Comparison of ENCODE assay signal across 26 cellular contexts in the genomic region with DNA sequence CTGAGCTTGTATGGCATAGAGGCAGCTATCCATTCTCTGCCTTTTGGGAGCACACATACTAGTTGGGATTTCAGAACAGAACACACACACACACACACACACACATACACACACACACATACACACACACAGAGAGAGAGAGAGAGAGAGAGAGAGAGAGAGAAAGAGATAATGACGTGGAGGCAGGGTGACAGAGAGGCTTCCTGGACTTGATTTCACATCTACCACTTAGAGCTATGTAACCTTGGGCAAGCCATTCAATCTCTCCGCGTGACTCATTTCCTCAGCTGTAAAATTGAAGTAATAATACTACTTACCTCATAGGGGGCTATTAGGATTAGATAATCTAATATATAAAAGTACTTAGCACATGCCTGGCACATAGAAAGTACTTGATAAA. TPM values are rescaled to one million over a fixed set of nuclear protein-coding genes. Genes with fewer than 3 reads are reported as not detected.
A peak's percentile ranks its signal among the peaks of the same experiment; 100 is the strongest.
DNase-seq lines count a peak whose midpoint lies in the region; ATAC-seq and TF ChIP-seq lines count a peak whose summit lies in the region.
"Had no signal": no experiment of that assay in that cellular context is flagged by ENCODE, and none has a peak within 500 bp of the region (broad histone marks: within the 10 kb centered on the region; RNA-seq: fewer than 3 reads in every experiment).

No MANE protein-coding gene starts in this region.

- TF ChIP-seq EP300 in tibial nerve (IDR thresholded peaks at IDR 0.05): no peak

- WGBS in tibial nerve, 2 donors: 56 to 58% methylated on average over 3 of the region's 3 CpGs

- H3K27ac ChIP-seq in tibial nerve: no peak overlapping the region
- H3K27ac ChIP-seq: skin epidermis, vagina had no signal

- no peaks in the 10 kb centered on the region for H3K9me3 ChIP-seq in MG63
- no peaks in the 10 kb centered on the region for H3K9me3 ChIP-seq in tibial nerve
- H3K9me3 ChIP-seq: SK-N-SH, vagina had no signal

- DNase-seq in A172 (ENCODE audit: low spot score): peak; percentile 9
- peak; percentile 4 for DNase-seq in MG63
- DNase-seq in cardiac fibroblast (ENCODE audit: low read depth in 2 of 2): peak; percentile 11 to 73
- peak; percentile 31 for DNase-seq in glomerular endothelial cell (ENCODE audit: extremely low read depth, low read depth, low spot score)
- DNase-seq in hippocampal formation (lab: John Stamatoyannopoulos, UW): no peak
- no peak for DNase-seq in tibial nerve (ENCODE audit: low spot score in 2 of 2)
- DNase-seq in SHP77 (lab: John Stamatoyannopoulos, UW): no peak
- DNase-seq: activated CD4-positive, alpha-beta T cell treated with anti-CD3 and anti-CD28 coated beads for 36 hours; activated CD8-positive, alpha-beta memory T cell treated with anti-CD3 and anti-CD28 coated beads for 24 hours; activated effector memory CD4-positive, alpha-beta T cell treated with anti-CD3 and anti-CD28 coated beads, Interleukin-2, amount 50 U/mL, for 16 hours; activated naive CD8-positive, alpha-beta T cell treated with anti-CD3 and anti-CD28 coated beads, Interleukin-2, amount 10 ng/mL, durations not matched to agents 7 days and 5 days; CD4-positive, alpha-beta memory T cell; erythroblast; IMR-90; islet precursor cell; left ventricle myocardium superior; natural killer cell; NCI-H1105 treated with DMSO at 0.1 percent for 48 hours; NCI-H2029; NCI-H69; SK-N-SH; stimulated activated naive CD8-positive, alpha-beta T cell treated with anti-CD3 and anti-CD28 coated beads, Interleukin-15, amount 100 ng/mL, for 72 hours had no signal

- H3K4me3 ChIP-seq in MG63: no peak overlapping the region
- no peak overlapping the region for H3K4me3 ChIP-seq in cardiac fibroblast (replicated peaks in 1 of 2; ENCODE audit: low read depth in 2 of 2, low read length in 2 of 2)
- H3K4me3 ChIP-seq in tibial nerve: no peak overlapping the region
- H3K4me3 ChIP-seq: GM23338, skin epidermis, vagina had no signal

- H3K27me3 ChIP-seq in MG63 (no peaks in the 10 kb centered on the region), tibial nerve (no peaks in the 10 kb centered on the region)
- H3K27me3 ChIP-seq: vagina had no signal

- no peak for ATAC-seq in HG02938 (IDR thresholded peaks at IDR 0.05; ENCODE audit: unreplicated experiment)
- ATAC-seq: activated CD4-positive, alpha-beta T cell treated with anti-CD3 and anti-CD28 coated beads for 36 hours; GM23338; left ventricle myocardium superior; natural killer cell; stimulated activated naive CD8-positive, alpha-beta T cell treated with anti-CD3 and anti-CD28 coated beads, Interleukin-15, amount 100 ng/mL, for 72 hours had no signal

- no peaks in the 10 kb centered on the region for H3K4me1 ChIP-seq in tibial nerve
- H3K4me1 ChIP-seq: vagina had no signal

- H3K36me3 ChIP-seq in MG63 (no peaks in the 10 kb centered on the region), tibial nerve (no peaks in the 10 kb centered on the region)
- H3K36me3 ChIP-seq: vagina had no signal

- TF ChIP-seq CTCF in cardiac fibroblast (IDR thresholded peaks at IDR 0.05; ENCODE audit: low read depth, low read length) (no peak), tibial nerve (IDR thresholded peaks at IDR 0.05) (no peak)

- TF ChIP-seq POLR2A in tibial nerve (IDR thresholded peaks at IDR 0.05): no peak

RNA-seq across cellular contexts. Expression of gene GRIA3, which starts 12.3 kb away (rescaled TPM):
- total RNA-seq in A172 (2014; rRNA removed; shearing (Covaris generic)): not detected in 2 replicates
- not detected in 2 replicates for total RNA-seq in MG63 (2014; rRNA removed; shearing (Covaris generic); ENCODE audit: low replicate concordance)
- 0.53 and 0.58 TPM in 2 replicates for total RNA-seq in glomerular endothelial cell
- 1 to 10 TPM in 2 of 4 donors, under 1 TPM in 2; 0.60 to 2.3 (median 1.0) TPM for total RNA-seq in tibial nerve
- total RNA-seq: activated CD4-positive, alpha-beta T cell treated with anti-CD3 and anti-CD28 coated beads for 36 hours; CD4-positive, alpha-beta memory T cell; IMR-90; natural killer cell had no signal

Comparison
In these comparisons a context has a peak if more than half of its experiments do, and no peak if none do; other contexts are left out.
1. DNase-seq: peak in A172 (single experiment), MG63 (single experiment), cardiac fibroblast (2 of 2) and glomerular endothelial cell (single experiment); none in hippocampal formation (0 of 2), tibial nerve (0 of 2) and SHP77 (0 of 2).